29 cellular contexts compared by ENCODE assay signal in genomic region chr4:18641334-18641733, GRCh38.
"Had no signal": no experiment of that assay in that cellular context is flagged by ENCODE, and none has a peak within 500 bp of the region (broad histone marks: within the 10 kb centered on the region; RNA-seq: fewer than 3 reads in every experiment).

No MANE protein-coding gene starts in this region.

- DNase-seq: activated effector memory CD4-positive, alpha-beta T cell treated with anti-CD3 and anti-CD28 coated beads, Interleukin-2, amount 50 U/mL, for 16 hours; activated effector memory CD4-positive, alpha-beta T cell treated with Interleukin-2 at 50 U/mL for 16 hours; activated gamma-delta T cell; activated gamma-delta T cell treated with Interleukin-2 at 50 U/mL for 16 hours; activated naive CD4-positive, alpha-beta T cell; activated naive CD4-positive, alpha-beta T cell treated with anti-CD3 and anti-CD28 coated beads for 36 hours; activated naive CD4-positive, alpha-beta T cell treated with anti-CD3 and anti-CD28 coated beads, Interleukin-2, amount 10 ng/mL, durations not matched to agents 7 days and 5 days; activated naive CD4-positive, alpha-beta T cell treated with anti-CD3 and anti-CD28 coated beads, Interleukin-2, amount 50 U/mL, for 16 hours; activated naive CD4-positive, alpha-beta T cell treated with Interleukin-2 at 50 U/mL for 16 hours; activated naive CD8-positive, alpha-beta T cell treated with anti-CD3 and anti-CD28 coated beads for 36 hours; activated naive CD8-positive, alpha-beta T cell treated with anti-CD3 and anti-CD28 coated beads, Interleukin-2, amount 10 ng/mL, durations not matched to agents 7 days and 5 days; activated naive CD8-positive, alpha-beta T cell treated with anti-CD3 and anti-CD28 coated beads, Interleukin-2, amount 50 U/mL, for 24 hours; activated T-cell treated with anti-CD3 and anti-CD28 coated beads, Interleukin-2, amount 50 U/mL, for 1 hour; activated T-cell treated with anti-CD3 and anti-CD28 coated beads, Interleukin-2, amount 50 U/mL, for 24 hours; activated T-cell treated with anti-CD3 and anti-CD28 coated beads, Interleukin-2, amount 50 U/mL, for 4 hours; activated T-cell treated with anti-CD3 and anti-CD28 coated beads, Interleukin-2, amount 50 U/mL, for 48 hours; activated T-cell treated with anti-CD3 and anti-CD28 coated beads, Interleukin-2, amount 50 U/mL, for 72 hours; adrenal gland; amniotic stem cell; amygdala; anterior cingulate cortex; aorta; body of pancreas; brain microvascular endothelial cell; caudate nucleus; central memory CD4-positive, alpha-beta T cell; cerebellar nuclear complex had no signal

- ATAC-seq: activated naive CD4-positive, alpha-beta T cell treated with anti-CD3 and anti-CD28 coated beads, Interleukin-2, amount 50 U/mL, for 72 hours; activated naive CD8-positive, alpha-beta T cell treated with anti-CD3 and anti-CD28 coated beads, Interleukin-2, amount 50 U/mL, for 24 hours; activated T-cell treated with anti-CD3 and anti-CD28 coated beads, Interleukin-2, amount 50 U/mL, for 4 hours; activated T-cell treated with anti-CD3 and anti-CD28 coated beads, Interleukin-2, amount 50 U/mL, for 72 hours; activated T-helper 17 cell treated with anti-CD3 and anti-CD28 coated beads, Interleukin-2, amount 50 U/mL, for 72 hours; body of pancreas had no signal
